12 cellular contexts compared by ENCODE assay signal in the genomic region with DNA sequence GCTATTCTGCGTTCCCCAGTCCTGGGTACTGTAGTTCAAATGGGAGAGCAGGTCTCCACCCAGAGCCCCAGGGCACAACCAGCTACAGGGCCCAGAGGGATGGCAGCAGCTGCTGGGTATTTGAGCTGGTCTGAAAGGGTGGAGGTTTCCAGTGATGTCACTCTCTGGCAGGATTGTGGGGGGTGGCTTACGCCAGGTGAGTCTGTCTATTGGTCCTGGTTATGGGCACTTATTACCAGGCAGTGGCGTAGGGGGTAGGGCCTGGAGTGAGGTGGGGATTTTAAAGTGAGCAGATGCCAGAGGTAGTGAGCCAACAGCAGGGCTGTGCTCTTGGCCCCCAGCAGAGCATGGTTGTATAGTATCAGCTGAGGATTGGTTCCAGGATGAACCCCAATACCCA. TPM values are rescaled to one million over a fixed set of nuclear protein-coding genes. Genes with fewer than 3 reads are reported as not detected.
DNase-seq lines count a peak whose midpoint lies in the region; ATAC-seq and TF ChIP-seq lines count a peak whose summit lies in the region.
"Had no signal": no experiment of that assay in that cellular context is flagged by ENCODE, and none has a peak within 500 bp of the region (broad histone marks: within the 10 kb centered on the region; RNA-seq: fewer than 3 reads in every experiment).

No MANE protein-coding gene starts in this region.

- H3K79me2 ChIP-seq in Loucy (ENCODE audit: insufficient read depth, low read length) = peaks cover 80% of the 10 kb centered on the region

- H2AFZ ChIP-seq in Loucy (ENCODE audit: low read length) = no peak overlapping the region

- peaks cover 43% of the 10 kb centered on the region for H3K4me1 ChIP-seq in Loucy (ENCODE audit: insufficient read depth, low read length, poor library complexity, severe bottlenecking)

- H3K9me3 Mint-ChIP-seq in T-helper 2 cell treated with Interferon-gamma antibody and Interleukin-4, amounts not matched to agents 5 μg/mL and 100 μg/mL, for 36 hours = no peaks in the 10 kb centered on the region
- no peaks in the 10 kb centered on the region for H3K9me3 Mint-ChIP-seq in activated naive CD4-positive, alpha-beta T cell treated with anti-CD3 and anti-CD28 coated beads, Interleukin-2, amount 50 U/mL, for 24 hours
- no peaks in the 10 kb centered on the region for H3K9me3 Mint-ChIP-seq in neural crest cell

- H3K4me2 ChIP-seq in Loucy (ENCODE audit: low read depth, low read length, poor library complexity, severe bottlenecking) = peak overlapping the region; percentile 59

- no peak overlapping the region for H3K9ac ChIP-seq in Loucy (ENCODE audit: low read depth, low read length, poor library complexity, severe bottlenecking)

- H3K4me3 Mint-ChIP-seq in T-helper 2 cell treated with Interferon-gamma antibody and Interleukin-4, amounts not matched to agents 5 μg/mL and 100 μg/mL, for 36 hours = peak overlapping the region; percentile 40
- H3K4me3 Mint-ChIP-seq in activated naive CD4-positive, alpha-beta T cell treated with anti-CD3 and anti-CD28 coated beads, Interleukin-2, amount 50 U/mL, for 24 hours = peak overlapping the region; percentile 76
- peak overlapping the region; percentile 67 for H3K4me3 Mint-ChIP-seq in neural crest cell

- H3K9me2 ChIP-seq in Loucy (replicated peaks; ENCODE audit: low read depth, low read length) = no peaks in the 10 kb centered on the region

- no peak overlapping the region for H3K4me3 ChIP-seq in Loucy (ENCODE audit: low read length, poor library complexity, severe bottlenecking)

- TF ChIP-seq CTCF in Loucy (conservative IDR thresholded peaks at IDR 0.05; ENCODE audit: low read length) (no peak), neural crest cell (conservative IDR thresholded peaks at IDR 0.05) (no peak)

- peak overlapping the region; percentile 45 for H3K27ac Mint-ChIP-seq in T-helper 2 cell treated with Interferon-gamma antibody and Interleukin-4, amounts not matched to agents 5 μg/mL and 100 μg/mL, for 36 hours
- peak overlapping the region; percentile 87 for H3K27ac Mint-ChIP-seq in activated naive CD4-positive, alpha-beta T cell treated with anti-CD3 and anti-CD28 coated beads, Interleukin-2, amount 50 U/mL, for 24 hours
- no peak overlapping the region for H3K27ac Mint-ChIP-seq in neural crest cell (ENCODE audit: unreplicated experiment)

- H4K20me1 ChIP-seq in Loucy (ENCODE audit: insufficient read depth, low read length, poor library complexity, severe bottlenecking) = peaks cover 86% of the 10 kb centered on the region

- H3K27me3 Mint-ChIP-seq in T-helper 2 cell treated with Interferon-gamma antibody and Interleukin-4, amounts not matched to agents 5 μg/mL and 100 μg/mL, for 36 hours (ENCODE audit: low read depth) = no peaks in the 10 kb centered on the region
- no peaks in the 10 kb centered on the region for H3K27me3 Mint-ChIP-seq in activated naive CD4-positive, alpha-beta T cell treated with anti-CD3 and anti-CD28 coated beads, Interleukin-2, amount 50 U/mL, for 24 hours
- H3K27me3 Mint-ChIP-seq in neural crest cell (ENCODE audit: low read depth) = no peaks in the 10 kb centered on the region

- peaks cover 83% of the 10 kb centered on the region for H3K36me3 ChIP-seq in Loucy (ENCODE audit: insufficient read depth, low read length)

- H3F3A ChIP-seq in Loucy (ENCODE audit: low read depth) = no peaks in the 10 kb centered on the region

- no peaks in the 10 kb centered on the region for H3K9me3 ChIP-seq in Loucy (ENCODE audit: insufficient read depth, low read depth, low read length)

- H3K4me1 Mint-ChIP-seq in T-helper 2 cell treated with Interferon-gamma antibody and Interleukin-4, amounts not matched to agents 5 μg/mL and 100 μg/mL, for 36 hours (ENCODE audit: low read depth) = peaks cover 63% of the 10 kb centered on the region
- H3K4me1 Mint-ChIP-seq in activated naive CD4-positive, alpha-beta T cell treated with anti-CD3 and anti-CD28 coated beads, Interleukin-2, amount 50 U/mL, for 24 hours = peaks cover 75% of the 10 kb centered on the region
- H3K4me1 Mint-ChIP-seq in neural crest cell = peaks cover 30% of the 10 kb centered on the region

- ATAC-seq in HG02885 (IDR thresholded peaks at IDR 0.05; ENCODE audit: poor library complexity, unreplicated experiment) = no peak
- ATAC-seq in left colon = no peak

- no peak for DNase-seq in T-helper 2 cell treated with Interferon-gamma antibody and Interleukin-4, amounts not matched to agents 5 μg/mL and 100 μg/mL, for 36 hours (ENCODE audit: low spot score)
- DNase-seq in T-helper 2 cell (no peak), neural crest cell (ENCODE audit: low read depth, low spot score) (no peak), D341Med (ENCODE audit: low spot score) (no peak), left colon (no peak)
- DNase-seq: effector CD8-positive, alpha-beta T cell; NCI-H1105 treated with DMSO at 0.1 percent for 48 hours; nucleus accumbens; RPMI8226 had no signal

- intact Hi-C loops in left colon (cut with DNase I, micrococcal nuclease) = no loop called here

- H3K27me3 ChIP-seq in Loucy (ENCODE audit: insufficient read depth, low read length, poor library complexity, severe bottlenecking) = no peaks in the 10 kb centered on the region

- peaks cover 78% of the 10 kb centered on the region for H3K36me3 Mint-ChIP-seq in T-helper 2 cell treated with Interferon-gamma antibody and Interleukin-4, amounts not matched to agents 5 μg/mL and 100 μg/mL, for 36 hours (ENCODE audit: low read depth)
- H3K36me3 Mint-ChIP-seq in activated naive CD4-positive, alpha-beta T cell treated with anti-CD3 and anti-CD28 coated beads, Interleukin-2, amount 50 U/mL, for 24 hours = peaks cover 35% of the 10 kb centered on the region
- H3K36me3 Mint-ChIP-seq in neural crest cell (ENCODE audit: low read depth) = peaks cover 37% of the 10 kb centered on the region

RNA-seq across cellular contexts. Expression of gene RPS19, which starts 6.2 kb away (rescaled TPM):
- 2,492 and 2,613 TPM in 2 replicates for total RNA-seq in neural crest cell
- total RNA-seq in left colon = 1,000 to 10,000 TPM; 1,474 to 1,504 TPM

RNA-seq across cellular contexts. Expression of gene CD79A, which starts 10.8 kb away (rescaled TPM):
- total RNA-seq in neural crest cell (0.32 and 0.70 TPM in 2 replicates), left colon (10 to 100 TPM in 1 of 2 donors, 1 to 10 TPM in 1; 3.9 to 13.7 TPM)

RNA-seq across cellular contexts. Expression of gene ARHGEF1, which starts 16.7 kb away (rescaled TPM):
- total RNA-seq in neural crest cell (62.3 and 69.9 TPM in 2 replicates), left colon (10 to 100 TPM; 87.8 to 93.6 TPM)

RNA-seq across cellular contexts. Expression of gene DMRTC2, which starts 21.4 kb away (rescaled TPM):
- not detected in 2 replicates for total RNA-seq in neural crest cell
- not detected for total RNA-seq in left colon

RNA-seq across cellular contexts. Expression of gene LYPD4, which starts 21.8 kb away (rescaled TPM):
- not detected in 2 replicates for total RNA-seq in neural crest cell
- total RNA-seq in left colon = not detected
